Comparison of ENCODE assay signal across 18 cellular contexts in the genomic region with DNA sequence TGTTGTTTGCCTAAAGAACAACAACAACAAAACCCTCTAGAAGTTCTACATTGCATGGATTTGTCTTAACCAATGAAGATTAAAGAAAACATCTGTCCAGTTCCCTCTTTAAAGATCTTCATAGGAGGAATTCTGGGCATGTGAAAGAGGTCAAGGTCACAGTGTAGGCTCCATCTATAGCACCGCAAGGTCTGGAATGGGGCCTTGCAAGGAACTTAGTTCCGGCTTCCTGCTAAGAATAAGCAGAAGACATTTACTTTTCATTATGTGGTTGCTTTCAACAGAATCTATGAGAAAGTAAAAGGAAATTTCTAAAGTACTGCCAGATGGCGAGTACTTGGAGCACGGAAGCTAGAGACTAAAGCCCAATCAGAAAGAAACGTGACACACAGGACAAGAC.
"Had no signal": no experiment of that assay in that cellular context is flagged by ENCODE, and none has a peak within 500 bp of the region (broad histone marks: within the 10 kb centered on the region; RNA-seq: fewer than 3 reads in every experiment).

No MANE protein-coding gene starts in this region.

- H3K4me3 Mint-ChIP-seq: activated naive CD4-positive, alpha-beta T cell treated with anti-CD3 and anti-CD28 coated beads for 36 hours; activated naive CD8-positive, alpha-beta T cell treated with anti-CD3 and anti-CD28 coated beads, Interleukin-2, amount 50 U/mL, for 24 hours; activated T-helper 17 cell treated with anti-CD3 and anti-CD28 coated beads, Interleukin-2, amount 50 U/mL, for 72 hours; natural killer cell had no signal

- H3K4me3 ChIP-seq: dorsolateral prefrontal cortex, left lung, prostate gland, suprapubic skin had no signal

- H3K4me1 ChIP-seq: foreskin keratinocyte had no signal

- H3K27ac Mint-ChIP-seq: activated naive CD4-positive, alpha-beta T cell treated with anti-CD3 and anti-CD28 coated beads for 36 hours; activated naive CD8-positive, alpha-beta T cell treated with anti-CD3 and anti-CD28 coated beads, Interleukin-2, amount 50 U/mL, for 24 hours; activated T-helper 17 cell treated with anti-CD3 and anti-CD28 coated beads, Interleukin-2, amount 50 U/mL, for 72 hours; natural killer cell had no signal

- H3K27me3 ChIP-seq: dorsolateral prefrontal cortex, foreskin keratinocyte, left lung, suprapubic skin had no signal

- H3K4me1 Mint-ChIP-seq: activated naive CD8-positive, alpha-beta T cell treated with anti-CD3 and anti-CD28 coated beads, Interleukin-2, amount 50 U/mL, for 24 hours; activated T-helper 17 cell treated with anti-CD3 and anti-CD28 coated beads, Interleukin-2, amount 50 U/mL, for 72 hours had no signal

- H3K9me3 ChIP-seq: left lung, prostate gland, suprapubic skin had no signal

- H3K36me3 ChIP-seq: left lung, prostate gland, suprapubic skin had no signal

- H3K27me3 Mint-ChIP-seq: activated naive CD8-positive, alpha-beta T cell treated with anti-CD3 and anti-CD28 coated beads, Interleukin-2, amount 50 U/mL, for 24 hours; activated T-helper 17 cell treated with anti-CD3 and anti-CD28 coated beads, Interleukin-2, amount 50 U/mL, for 72 hours had no signal

- H3K36me3 Mint-ChIP-seq: natural killer cell had no signal

- ATAC-seq: activated naive CD8-positive, alpha-beta T cell treated with anti-CD3 and anti-CD28 coated beads, Interleukin-2, amount 50 U/mL, for 24 hours; activated T-helper 17 cell treated with anti-CD3 and anti-CD28 coated beads, Interleukin-2, amount 50 U/mL, for 72 hours; foreskin keratinocyte; left lung; natural killer cell; right cardiac atrium; stimulated activated naive CD8-positive, alpha-beta T cell treated with anti-CD3 and anti-CD28 coated beads, Interleukin-15, Interleukin-2, amounts not matched to agents 100 U/mL and 50 U/mL, for 24 hours had no signal

- H3K9me3 Mint-ChIP-seq: activated naive CD4-positive, alpha-beta T cell treated with anti-CD3 and anti-CD28 coated beads for 36 hours; activated naive CD8-positive, alpha-beta T cell treated with anti-CD3 and anti-CD28 coated beads, Interleukin-2, amount 50 U/mL, for 24 hours; activated T-helper 17 cell treated with anti-CD3 and anti-CD28 coated beads, Interleukin-2, amount 50 U/mL, for 72 hours; natural killer cell had no signal

- DNase-seq: activated CD4-positive, alpha-beta T cell treated with anti-CD3 and anti-CD28 coated beads, Interleukin-2, amount 50 U/mL, for 48 hours; activated naive CD4-positive, alpha-beta T cell treated with anti-CD3 and anti-CD28 coated beads for 36 hours; activated naive CD8-positive, alpha-beta T cell treated with anti-CD3 and anti-CD28 coated beads, Interleukin-2, amount 50 U/mL, for 24 hours; aorta; dorsolateral prefrontal cortex; foreskin keratinocyte; glutamatergic neuron; hypothalamus; kidney; left lung; natural killer cell; occipital lobe; right cardiac atrium; small intestine; stimulated activated naive CD8-positive, alpha-beta T cell treated with anti-CD3 and anti-CD28 coated beads, Interleukin-15, Interleukin-2, amounts not matched to agents 100 U/mL and 50 U/mL, for 24 hours had no signal

- H3K27ac ChIP-seq: dorsolateral prefrontal cortex, foreskin keratinocyte, left lung, prostate gland, suprapubic skin had no signal
